Comparison of ENCODE assay signal across 15 cellular contexts in the genomic region with DNA sequence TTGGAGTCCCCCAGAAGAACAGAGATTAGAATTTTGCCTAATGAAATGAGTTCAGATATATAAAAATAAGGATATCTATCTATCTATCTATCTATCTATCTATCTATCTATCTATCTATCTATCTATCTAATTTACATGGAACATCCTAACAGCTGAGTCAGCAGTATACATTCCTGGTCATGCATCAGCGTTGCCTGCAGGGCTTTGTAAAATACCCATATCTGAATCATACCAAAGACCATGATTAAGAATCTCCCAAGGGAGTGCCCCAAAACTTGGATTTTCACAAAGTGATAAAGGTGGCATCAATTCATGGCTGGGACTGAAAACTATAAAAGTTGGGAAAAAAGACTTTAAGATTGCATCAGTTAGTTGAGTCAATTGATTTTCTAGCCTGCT. TPM values are rescaled to one million over a fixed set of nuclear protein-coding genes. Genes with fewer than 3 reads are reported as not detected.
A peak's percentile ranks its signal among the peaks of the same experiment; 100 is the strongest.
DNase-seq lines count a peak whose midpoint lies in the region; ATAC-seq, FAIRE-seq and TF ChIP-seq lines count a peak whose summit lies in the region.
"Had no signal": no experiment of that assay in that cellular context is flagged by ENCODE, and none has a peak within 500 bp of the region (broad histone marks: within the 10 kb centered on the region; RNA-seq: fewer than 3 reads in every experiment).

No MANE protein-coding gene starts in this region.

- 77% methylated on average over 1 of the region's 1 CpG for WGBS in mammary epithelial cell (ENCODE audit: low coverage, missing lambda C conversion rate)
- 12% methylated on average over 1 of the region's 1 CpG for WGBS in K562 (ENCODE audit: insufficient coverage, low coverage, missing lambda C conversion rate)
- WGBS in trophoblast cell (ENCODE audit: extremely low coverage, insufficient coverage, insufficient read length): no CpG with 5 or more reads among the region's 1 CpG

- no peak overlapping the region for H2BK120ac ChIP-seq in trophoblast cell (ENCODE audit: insufficient read depth, low read length, poor library complexity)

- no peaks in the 10 kb centered on the region for H3K27me3 Mint-ChIP-seq in MCF 10A (ENCODE audit: insufficient read depth, unreplicated experiment)
- no peaks in the 10 kb centered on the region for H3K27me3 Mint-ChIP-seq in activated T-helper 1 cell treated with anti-CD3 and anti-CD28 coated beads, Interleukin-12 subunit alpha, Interleukin-12 subunit beta, Interleukin-2, Interleukin-4 antibody, amounts not matched to agents 30 ng/mL and 10 ng/mL and 1 ng/mL, durations not matched to agents 14 hours and 24 hours and 36 hours (ENCODE audit: insufficient read depth)

- H3K27ac ChIP-seq in mammary epithelial cell (ENCODE audit: insufficient read depth, low read depth, low read length) (no peak overlapping the region), K562 (ENCODE audit: extremely low read depth, low read depth, low read length) (no peak overlapping the region), trophoblast cell (ENCODE audit: low read depth, low read length) (no peak overlapping the region)
- H3K27ac ChIP-seq: 22Rv1, BLaER1 had no signal

- H3K27me3 ChIP-seq in mammary epithelial cell (ENCODE audit: insufficient read depth, low read length) (no peaks in the 10 kb centered on the region), K562 (ENCODE audit: control insufficient read depth in 2 of 2, insufficient read depth in 2 of 2, low read length in 2 of 2) (no peaks in the 10 kb centered on the region), trophoblast cell (ENCODE audit: insufficient read depth, low read length) (no peaks in the 10 kb centered on the region)
- H3K27me3 ChIP-seq: BLaER1 had no signal

- H3K36me3 Mint-ChIP-seq in MCF 10A (ENCODE audit: insufficient read depth, unreplicated experiment): no peaks in the 10 kb centered on the region
- H3K36me3 Mint-ChIP-seq in activated T-helper 1 cell treated with anti-CD3 and anti-CD28 coated beads, Interleukin-12 subunit alpha, Interleukin-12 subunit beta, Interleukin-2, Interleukin-4 antibody, amounts not matched to agents 30 ng/mL and 10 ng/mL and 1 ng/mL, durations not matched to agents 14 hours and 24 hours and 36 hours (ENCODE audit: low read depth): no peaks in the 10 kb centered on the region

- H3K4me3 Mint-ChIP-seq in MCF 10A (ENCODE audit: unreplicated experiment): no peak overlapping the region
- no peak overlapping the region for H3K4me3 Mint-ChIP-seq in activated T-helper 1 cell treated with anti-CD3 and anti-CD28 coated beads, Interleukin-12 subunit alpha, Interleukin-12 subunit beta, Interleukin-2, Interleukin-4 antibody, amounts not matched to agents 30 ng/mL and 10 ng/mL and 1 ng/mL, durations not matched to agents 14 hours and 24 hours and 36 hours
- H3K4me3 Mint-ChIP-seq: GM23338, H9 had no signal

- H3K4me3 ChIP-seq in mammary epithelial cell (replicated peaks in 1 of 3; ENCODE audit: insufficient read depth in 1 of 3, low read depth in 2 of 3, low read length in 3 of 3): no peak overlapping the region
- no peak overlapping the region for H3K4me3 ChIP-seq in K562
- H3K4me3 ChIP-seq in trophoblast cell (ENCODE audit: low read depth, low read length): no peak overlapping the region
- no peak overlapping the region for H3K4me3 ChIP-seq in foreskin fibroblast (ENCODE audit: low read depth in 1 of 2, low read length in 2 of 2)
- H3K4me3 ChIP-seq: BLaER1, GM12878, GM23338 had no signal

- H3K79me2 ChIP-seq in mammary epithelial cell (ENCODE audit: insufficient read depth, low read length): no peaks in the 10 kb centered on the region
- H3K79me2 ChIP-seq in K562 (ENCODE audit: control insufficient read depth, insufficient read depth, low read length): no peaks in the 10 kb centered on the region
- no peaks in the 10 kb centered on the region for H3K79me2 ChIP-seq in trophoblast cell (ENCODE audit: control insufficient read depth, insufficient read depth, low read length, poor library complexity)

- ATAC-seq in K562: no peak
- ATAC-seq: GM12878, GM23338 had no signal

- H3K4ac ChIP-seq in trophoblast cell (ENCODE audit: low read depth, low read length): no peak overlapping the region

- TF ChIP-seq POLR2A in K562 (conservative IDR thresholded peaks at IDR 0.05): no peak

- H3K4me1 Mint-ChIP-seq in MCF 10A (ENCODE audit: insufficient read depth, unreplicated experiment): no peaks in the 10 kb centered on the region
- H3K4me1 Mint-ChIP-seq in activated T-helper 1 cell treated with anti-CD3 and anti-CD28 coated beads, Interleukin-12 subunit alpha, Interleukin-12 subunit beta, Interleukin-2, Interleukin-4 antibody, amounts not matched to agents 30 ng/mL and 10 ng/mL and 1 ng/mL, durations not matched to agents 14 hours and 24 hours and 36 hours (ENCODE audit: low read depth): no peaks in the 10 kb centered on the region
- H3K4me1 Mint-ChIP-seq: GM23338, H9 had no signal

- no peaks in the 10 kb centered on the region for H3K9me3 Mint-ChIP-seq in MCF 10A (ENCODE audit: unreplicated experiment)
- H3K9me3 Mint-ChIP-seq in activated T-helper 1 cell treated with anti-CD3 and anti-CD28 coated beads, Interleukin-12 subunit alpha, Interleukin-12 subunit beta, Interleukin-2, Interleukin-4 antibody, amounts not matched to agents 30 ng/mL and 10 ng/mL and 1 ng/mL, durations not matched to agents 14 hours and 24 hours and 36 hours: peaks cover 4% of the 10 kb centered on the region

- H2BK12ac ChIP-seq in trophoblast cell (ENCODE audit: low read length): no peak overlapping the region

- CTCF ChIA-PET in mammary epithelial cell (lab: Charles Lee; ENCODE audit: low non-redundant PET) (no interaction called here), MCF 10A (lab: Yijun Ruan, JAX) (no interaction called here), K562 (lab: Yijun Ruan, JAX; ENCODE audit: low intra/inter-chr PET ratio) (no interaction called here)

- POLR2A ChIA-PET in MCF 10A (lab: Yijun Ruan, JAX) (no interaction called here), K562 (lab: Yijun Ruan, JAX) (no interaction called here)

- H4K20me1 ChIP-seq in mammary epithelial cell (ENCODE audit: insufficient read depth, low read length) (no peaks in the 10 kb centered on the region), K562 (replicated peaks; ENCODE audit: control insufficient read depth, insufficient read depth, low read length) (no peaks in the 10 kb centered on the region)
- H4K20me1 ChIP-seq: BLaER1 had no signal

- dilution Hi-C loops in mammary epithelial cell (cut with HindIII; ENCODE audit: low sequenced_read_pairs): no loop called here

- H3K18ac ChIP-seq in trophoblast cell (ENCODE audit: low read length): no peak overlapping the region

- in situ Hi-C loops in mammary epithelial cell (cut with MboI; ENCODE audit: low sequenced_read_pairs in 2 of 2) (no loop called here), K562 (cut with MboI) (no loop called here)

- no peak overlapping the region for H4K8ac ChIP-seq in trophoblast cell (ENCODE audit: low read depth, low read length)

- H2BK5ac ChIP-seq in trophoblast cell (ENCODE audit: low read depth, low read length, poor library complexity): no peak overlapping the region

- H3K4me2 ChIP-seq in mammary epithelial cell (ENCODE audit: insufficient read depth, low read depth, low read length) (no peak overlapping the region), K562 (ENCODE audit: insufficient read depth, low read length) (no peak overlapping the region), trophoblast cell (ENCODE audit: low read length) (no peak overlapping the region)
- H3K4me2 ChIP-seq: BLaER1, GM23338 had no signal

- DNase-seq in mammary epithelial cell: peak; percentile 63
- no peak for DNase-seq in MCF 10A (ENCODE audit: unreplicated experiment)
- DNase-seq in M059J (ENCODE audit: low read depth): peak; percentile 33
- no peak for DNase-seq in K562 (ENCODE audit: extremely low read depth in 1 of 4, low spot score in 3 of 4)
- peak; percentile 57 to 76 for DNase-seq in trophoblast cell
- no peak for DNase-seq in activated T-helper 1 cell treated with anti-CD3 and anti-CD28 coated beads, Interleukin-12 subunit alpha, Interleukin-12 subunit beta, Interleukin-2, Interleukin-4 antibody, amounts not matched to agents 30 ng/mL and 10 ng/mL and 1 ng/mL, durations not matched to agents 14 hours and 24 hours and 36 hours (ENCODE audit: low spot score)
- DNase-seq in foreskin fibroblast: no peak
- no peak for DNase-seq in GM03348 (ENCODE audit: low spot score)
- DNase-seq: AML-193, DMS53, H9 had no signal

- TF ChIP-seq RAD21 in K562 (CRISPR knock-in tag; conservative IDR thresholded peaks at IDR 0.05 in 1 of 2, IDR thresholded peaks at IDR 0.05 in 1 of 2): no peak

- no peak overlapping the region for H3K14ac ChIP-seq in trophoblast cell (ENCODE audit: low read length)

- intact Hi-C loops in mammary epithelial cell (cut with micrococcal nuclease) (no loop called here), MCF 10A (cut with micrococcal nuclease) (no loop called here), K562 (cut with micrococcal nuclease) (no loop called here)
- intact Hi-C loops in activated T-helper 1 cell treated with anti-CD3 and anti-CD28 coated beads, Interleukin-12 subunit alpha, Interleukin-12 subunit beta, Interleukin-2, Interleukin-4 antibody, amounts not matched to agents 30 ng/mL and 10 ng/mL and 1 ng/mL, durations not matched to agents 14 hours and 24 hours and 36 hours (cut with micrococcal nuclease): no loop called here

- TF ChIP-seq CTCF in mammary epithelial cell (conservative IDR thresholded peaks at IDR 0.05 in 1 of 2, IDR thresholded peaks at IDR 0.05 in 1 of 2; ENCODE audit: extremely low read depth in 1 of 2, insufficient read depth in 1 of 2, low read depth in 1 of 2, low read length in 2 of 2) (no peak), MCF 10A (IDR thresholded peaks at IDR 0.05; ENCODE audit: unreplicated experiment) (no peak), K562 (IDR thresholded peaks at IDR 0.05 in 2 of 3, conservative IDR thresholded peaks at IDR 0.05 in 1 of 3; ENCODE audit: insufficient read depth in 2 of 3, low read depth in 1 of 3, low read length in 3 of 3) (no peak), foreskin fibroblast (IDR thresholded peaks at IDR 0.05; ENCODE audit: low read depth, low read length) (no peak)

- H3K9me3 ChIP-seq in mammary epithelial cell (replicated peaks; ENCODE audit: insufficient read depth, low read length): no peaks in the 10 kb centered on the region
- H3K9me3 ChIP-seq in K562 (replicated peaks; ENCODE audit: control insufficient read depth, insufficient read depth, low read depth, low read length): no peaks in the 10 kb centered on the region
- no peaks in the 10 kb centered on the region for H3K9me3 ChIP-seq in trophoblast cell (ENCODE audit: insufficient read depth, low read depth, low read length)
- H3K9me3 ChIP-seq: BLaER1 had no signal

- no peak for TF ChIP-seq EP300 in K562 (IDR thresholded peaks at IDR 0.05; ENCODE audit: low read length)

- no peak overlapping the region for H3K9ac ChIP-seq in mammary epithelial cell (ENCODE audit: insufficient read depth, low read length)
- H3K9ac ChIP-seq in K562 (ENCODE audit: insufficient read depth in 1 of 2, low read depth in 2 of 2, low read length in 2 of 2): no peak overlapping the region
- H3K9ac ChIP-seq in trophoblast cell (ENCODE audit: low read length): no peak overlapping the region
- H3K9ac ChIP-seq: BLaER1 had no signal

- no peaks in the 10 kb centered on the region for H3K9me1 ChIP-seq in K562 (ENCODE audit: control insufficient read depth, insufficient read depth, low read length)

- H2AK5ac ChIP-seq in trophoblast cell (ENCODE audit: low read length): no peak overlapping the region

- BruUV-seq in mammary epithelial cell (replicated peaks; lab: Mats Ljungman, UMichigan): no TSS peak
- no TSS peak for BruUV-seq in MCF 10A (replicated peaks; lab: Mats Ljungman, UMichigan)
- no TSS peak for BruUV-seq in K562 (replicated peaks; lab: Mats Ljungman, UMichigan)

- H3K36me3 ChIP-seq in mammary epithelial cell (ENCODE audit: insufficient read depth, low read length): no peaks in the 10 kb centered on the region
- H3K36me3 ChIP-seq in K562 (ENCODE audit: control insufficient read depth, insufficient read depth, low read length): no peaks in the 10 kb centered on the region
- H3K36me3 ChIP-seq in trophoblast cell (ENCODE audit: control insufficient read depth in 1 of 2, insufficient read depth in 2 of 2, low read length in 2 of 2): no peaks in the 10 kb centered on the region
- H3K36me3 ChIP-seq: BLaER1 had no signal

- H3K27ac Mint-ChIP-seq in MCF 10A (ENCODE audit: low read depth, unreplicated experiment): no peak overlapping the region
- H3K27ac Mint-ChIP-seq in activated T-helper 1 cell treated with anti-CD3 and anti-CD28 coated beads, Interleukin-12 subunit alpha, Interleukin-12 subunit beta, Interleukin-2, Interleukin-4 antibody, amounts not matched to agents 30 ng/mL and 10 ng/mL and 1 ng/mL, durations not matched to agents 14 hours and 24 hours and 36 hours: no peak overlapping the region
- H3K27ac Mint-ChIP-seq: GM23338, H9 had no signal

- no peak for FAIRE-seq in K562 (lab: Jason Lieb, UNC)
- FAIRE-seq: GM12878 had no signal

- no peak overlapping the region for H4K91ac ChIP-seq in trophoblast cell (ENCODE audit: low read depth, low read length)

- H4K12ac ChIP-seq in trophoblast cell (ENCODE audit: low read depth, low read length): no peak overlapping the region

- H3K23ac ChIP-seq in trophoblast cell (ENCODE audit: low read length): no peak overlapping the region

- no peaks in the 10 kb centered on the region for H3K79me1 ChIP-seq in trophoblast cell (ENCODE audit: low read length)

- H3K4me1 ChIP-seq in mammary epithelial cell (ENCODE audit: insufficient read depth, low read length) (peaks cover 7% of the 10 kb centered on the region), K562 (replicated peaks in 1 of 2; ENCODE audit: control insufficient read depth in 2 of 2, insufficient read depth in 2 of 2, low read length in 2 of 2) (no peaks in the 10 kb centered on the region), trophoblast cell (ENCODE audit: control insufficient read depth in 1 of 2, insufficient read depth in 2 of 2, low read length in 2 of 2) (no peaks in the 10 kb centered on the region)
- H3K4me1 ChIP-seq: BLaER1 had no signal

- H2AFZ ChIP-seq in mammary epithelial cell (ENCODE audit: low read depth, low read length) (no peak overlapping the region), K562 (ENCODE audit: low read depth, low read length) (no peak overlapping the region), trophoblast cell (ENCODE audit: insufficient read depth, low read length, poor library complexity) (no peak overlapping the region)
- H2AFZ ChIP-seq: GM23338 had no signal

RNA-seq across cellular contexts. Expression of a gene that starts 32.7 kb away (rescaled TPM):
- under 1 TPM in 1 of 2 donors, not detected in 1; under 0.01 TPM for total RNA-seq in mammary epithelial cell
- polyA plus RNA-seq in mammary epithelial cell: not detected
- not detected for polyA minus RNA-seq in mammary epithelial cell
- total RNA-seq in MCF 10A (2022): not detected in 2 replicates
- 0.07 TPM in 1 of 2 replicates, not detected in the other for total RNA-seq in M059J (2014; rRNA removed; shearing (Covaris generic))
- total RNA-seq in K562 (2011; cell fraction: chromatin; rRNA removed; ENCODE audit: low replicate concordance): 3.1 and 6.7 TPM in 2 replicates
- total RNA-seq in K562 (2011; cell fraction: nucleolus; rRNA removed): 1.5 and 2.2 TPM in 2 replicates
- total RNA-seq in K562 (2011; cell fraction: nucleoplasm; rRNA removed): 2.9 and 8.5 TPM in 2 replicates
- total RNA-seq in K562 (2014; rRNA removed): 1.9 and 2.9 TPM in 2 replicates
- total RNA-seq in K562 (2014; rRNA removed; fragmentation: Illumina TruSeq; extraction: Trizol): 3.8 and 4.1 TPM in 2 replicates
- total RNA-seq in K562 (2015; rRNA removed; fragmentation: Illumina TruSeq; extraction: Trizol): 5.9 and 6.2 TPM in 2 replicates
- 2.9 and 4.0 TPM in 2 replicates for total RNA-seq in K562 (2021)
- 2.4 and 2.6 TPM in 2 replicates for polyA plus RNA-seq in K562 (2011; rRNA removed)
- polyA plus RNA-seq in K562 (2011; cell fraction: cytosol; rRNA removed): 0.28 and 1.0 TPM in 2 replicates
- polyA plus RNA-seq in K562 (2011; cell fraction: nucleus; rRNA removed): 2.9 and 3.6 TPM in 2 replicates
- polyA plus RNA-seq in K562 (2012): 2.0 TPM in 2 replicates
- polyA plus RNA-seq in K562 (2014; fragmentation: Illumina TruSeq; extraction: Trizol): 2.5 TPM in 2 replicates
- under 1 TPM; 0.27 TPM for polyA plus RNA-seq in K562 (2014; fragmentation: Nextera tagmentation; extraction: Ambion mirVana)
- 1.8 TPM in 2 replicates for polyA plus RNA-seq in K562 (2014; rRNA removed)
- polyA minus RNA-seq in K562 (2011; rRNA and poly(A)+ RNA removed): 4.3 and 5.7 TPM in 2 replicates
- polyA minus RNA-seq in K562 (2011; cell fraction: cytosol; rRNA and poly(A)+ RNA removed): 3.1 and 3.6 TPM in 2 replicates
- 2.4 and 3.9 TPM in 2 replicates for polyA minus RNA-seq in K562 (2011; cell fraction: nucleus; rRNA and poly(A)+ RNA removed)
- polyA plus RNA-seq in trophoblast cell (2013): 1.3 and 1.4 TPM in 2 replicates
- not detected in 2 replicates for total RNA-seq in activated T-helper 1 cell treated with anti-CD3 and anti-CD28 coated beads, Interleukin-12 subunit alpha, Interleukin-12 subunit beta, Interleukin-2, Interleukin-4 antibody, amounts not matched to agents 30 ng/mL and 10 ng/mL and 1 ng/mL, durations not matched to agents 14 hours and 24 hours and 36 hours
- polyA plus RNA-seq: GM12878 had no signal

Comparison
In these comparisons a context has a peak if more than half of its experiments do, and no peak if none do; other contexts are left out.
1. DNase-seq: peak in mammary epithelial cell (single experiment), M059J (single experiment) and trophoblast cell (2 of 2); none in MCF 10A (single experiment), K562 (0 of 4), activated T-helper 1 cell treated with anti-CD3 and anti-CD28 coated beads, Interleukin-12 subunit alpha, Interleukin-12 subunit beta, Interleukin-2, Interleukin-4 antibody, amounts not matched to agents 30 ng/mL and 10 ng/mL and 1 ng/mL, durations not matched to agents 14 hours and 24 hours and 36 hours (single experiment), foreskin fibroblast (0 of 2) and GM03348 (single experiment).